In genomic region chr17:1362964-1363363, GRCh38 we compare ENCODE assay signal across 10 cellular contexts. TPM values are rescaled to one million over a fixed set of nuclear protein-coding genes. Genes with fewer than 3 reads are reported as not detected.
A peak's percentile ranks its signal among the peaks of the same experiment; 100 is the strongest.
DNase-seq lines count a peak whose midpoint lies in the region; ATAC-seq and TF ChIP-seq lines count a peak whose summit lies in the region.
"Had no signal": no experiment of that assay in that cellular context is flagged by ENCODE, and none has a peak within 500 bp of the region (broad histone marks: within the 10 kb centered on the region; RNA-seq: fewer than 3 reads in every experiment).

No MANE protein-coding gene starts in this region.

- peaks cover 18% of the 10 kb centered on the region for H3K36me3 Mint-ChIP-seq in progenitor cell of endocrine pancreas (ENCODE audit: insufficient read depth)

- H3K9me3 Mint-ChIP-seq in progenitor cell of endocrine pancreas (ENCODE audit: low read depth) = no peaks in the 10 kb centered on the region

- H3K4me3 ChIP-seq in GM12865 (ENCODE audit: low read depth, low read length) (no peak overlapping the region), NB4 (ENCODE audit: low read depth, low read length) (no peak overlapping the region), endocrine pancreas (ENCODE audit: control insufficient read depth, insufficient read depth, low read length) (peak overlapping the region; percentile 30)
- H3K4me3 ChIP-seq: tibial artery had no signal

- H3K27me3 ChIP-seq in endocrine pancreas (ENCODE audit: control insufficient read depth, insufficient read depth, low read length) = no peaks in the 10 kb centered on the region
- H3K27me3 ChIP-seq: tibial artery had no signal

- ATAC-seq in HG03571 (IDR thresholded peaks at IDR 0.05; ENCODE audit: unreplicated experiment) = no peak
- no peak for ATAC-seq in HG03442 (IDR thresholded peaks at IDR 0.05; ENCODE audit: unreplicated experiment)

- DNase-seq in GM12865 (ENCODE audit: low read depth) = peak; percentile 74
- DNase-seq in NB4 (ENCODE audit: low read depth) = peak; percentile 79
- DNase-seq in progenitor cell of endocrine pancreas (ENCODE audit: low spot score, unreplicated experiment) = no peak
- no peak for DNase-seq in EL
- DNase-seq in COLO829 (ENCODE audit: low spot score) = no peak
- DNase-seq: NCI-H1930 had no signal

- no peaks in the 10 kb centered on the region for H3K27me3 Mint-ChIP-seq in progenitor cell of endocrine pancreas

- no peak overlapping the region for H3K9ac ChIP-seq in endocrine pancreas (ENCODE audit: control insufficient read depth, insufficient read depth, low read length)

- H3K36me3 ChIP-seq in endocrine pancreas (ENCODE audit: control insufficient read depth, insufficient read depth, low read length) = no peaks in the 10 kb centered on the region

- peaks cover 8% of the 10 kb centered on the region for H3K4me1 Mint-ChIP-seq in progenitor cell of endocrine pancreas (ENCODE audit: low read depth)

- peaks cover 22% of the 10 kb centered on the region for H3K4me1 ChIP-seq in endocrine pancreas (ENCODE audit: control insufficient read depth, insufficient read depth, low read length)

- H3K4me3 Mint-ChIP-seq in progenitor cell of endocrine pancreas (ENCODE audit: low read depth) = no peak overlapping the region

- H3K9me3 ChIP-seq in endocrine pancreas (ENCODE audit: control insufficient read depth, low read length) = no peaks in the 10 kb centered on the region
- H3K9me3 ChIP-seq: tibial artery had no signal

- peak overlapping the region; percentile 51 for H3K27ac Mint-ChIP-seq in progenitor cell of endocrine pancreas

- TF ChIP-seq POLR2A in NB4 (IDR thresholded peaks at IDR 0.05; ENCODE audit: extremely low read depth, insufficient read length) = no peak

- no peak for TF ChIP-seq CTCF in GM12865 (IDR thresholded peaks at IDR 0.05; ENCODE audit: insufficient read depth, low read depth, low read length, missing control alignments)
- TF ChIP-seq CTCF in NB4 (IDR thresholded peaks at IDR 0.05; ENCODE audit: low read depth, low read length) = no peak
- TF ChIP-seq CTCF in progenitor cell of endocrine pancreas (IDR thresholded peaks at IDR 0.05; ENCODE audit: unreplicated experiment) = no peak

RNA-seq across cellular contexts. Expression of gene YWHAE, which starts 37.1 kb away (rescaled TPM):
- total RNA-seq in progenitor cell of endocrine pancreas = 951 and 984 TPM in 2 replicates

Comparison
In these comparisons a context has a peak if more than half of its experiments do, and no peak if none do; other contexts are left out.
1. DNase-seq: peak in GM12865 (single experiment) and NB4 (single experiment); none in progenitor cell of endocrine pancreas (single experiment), EL (single experiment) and COLO829 (single experiment).